8 cellular contexts compared by ENCODE assay signal in the genomic region with DNA sequence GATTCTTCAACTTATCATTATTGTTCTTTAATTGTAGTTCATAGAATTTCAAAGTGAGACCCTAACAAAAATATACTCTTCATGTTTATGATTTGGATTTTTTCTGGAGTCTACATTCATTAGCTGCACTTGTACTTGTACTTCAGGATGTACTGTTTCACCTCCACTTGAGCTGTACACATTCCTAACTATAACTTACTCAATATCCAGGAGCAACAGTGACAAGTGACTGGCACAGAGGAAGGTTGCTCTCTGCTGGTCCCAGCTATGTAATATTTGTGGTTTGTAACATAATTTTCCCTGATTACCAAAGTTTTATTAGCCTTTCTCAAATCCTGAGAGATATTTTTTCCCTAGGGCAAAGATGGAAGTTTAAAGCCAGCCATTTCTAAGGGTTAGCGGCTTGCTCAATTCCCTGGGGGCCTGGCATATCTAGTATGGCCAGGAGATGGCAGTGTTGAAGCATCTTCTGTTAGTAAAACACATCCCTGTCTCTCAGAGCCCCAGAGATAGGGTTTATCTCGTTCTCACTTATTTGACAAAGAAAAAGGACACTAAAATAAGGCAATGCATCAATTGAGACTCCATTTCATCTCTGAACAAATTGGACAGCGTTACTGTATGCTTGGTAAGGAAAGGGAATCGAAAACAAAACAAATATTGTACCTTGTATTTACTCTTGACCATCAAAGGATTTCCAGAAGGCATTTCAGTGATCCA. TPM values are rescaled to one million over a fixed set of nuclear protein-coding genes. Genes with fewer than 3 reads are reported as not detected.
DNase-seq lines count a peak whose midpoint lies in the region; ATAC-seq, FAIRE-seq and TF ChIP-seq lines count a peak whose summit lies in the region.

No MANE protein-coding gene starts in this region.

- DNase-seq in COR-L47 (lab: John Stamatoyannopoulos, UW) (peak; percentile 27), NCI-H82 treated with DMSO at 0.1 percent for 48 hours (lab: John Stamatoyannopoulos, UW; ENCODE audit: unreplicated experiment) (peak; percentile 3), activated T-cell treated with anti-CD3 and anti-CD28 coated beads for 24 hours (ENCODE audit: low read depth) (peak; percentile 30), fibroblast of the aortic adventitia (ENCODE audit: low read depth) (peak; percentile 86), non-pigmented ciliary epithelial cell (ENCODE audit: low read depth) (peak; percentile 30), urothelium cell line (ENCODE audit: low spot score) (peak; percentile 59)

- ATAC-seq in GM19324 (IDR thresholded peaks at IDR 0.05; ENCODE audit: low FRiP score, unreplicated experiment) (peak; percentile 82), HG03442 (IDR thresholded peaks at IDR 0.05; ENCODE audit: unreplicated experiment) (peak; percentile 93)

- TF ChIP-seq CTCF in fibroblast of the aortic adventitia (IDR thresholded peaks at IDR 0.05; ENCODE audit: insufficient read depth, low read length), result peak; percentile 82

- no peak overlapping the region for H3K4me3 ChIP-seq in fibroblast of the aortic adventitia (ENCODE audit: low read depth, low read length)

- FAIRE-seq in urothelium cell line (lab: Jason Lieb, UNC), result no peak

RNA-seq across cellular contexts. Expression of gene OR52A5, which starts 14.2 kb away (rescaled TPM):
- total RNA-seq in fibroblast of the aortic adventitia (ENCODE audit: low replicate concordance), result not detected in 2 replicates

RNA-seq across cellular contexts. Expression of gene OR52A1, which starts 30.6 kb away (rescaled TPM):
- total RNA-seq in fibroblast of the aortic adventitia (ENCODE audit: low replicate concordance), result not detected in 2 replicates

RNA-seq across cellular contexts. Expression of gene OR52E1, which starts 54.6 kb away (rescaled TPM):
- total RNA-seq in fibroblast of the aortic adventitia (ENCODE audit: low replicate concordance), result not detected in 2 replicates

Comparison
In these comparisons a context has a peak if more than half of its experiments do, and no peak if none do; other contexts are left out.
1. DNase-seq: peak in every context shown above with its lines; median percentile 86 in fibroblast of the aortic adventitia; 59 in urothelium cell line; 30 in activated T-cell treated with anti-CD3 and anti-CD28 coated beads for 24 hours; 30 in non-pigmented ciliary epithelial cell; 27 in COR-L47; 3 in NCI-H82 treated with DMSO at 0.1 percent for 48 hours.